In the genomic region with DNA sequence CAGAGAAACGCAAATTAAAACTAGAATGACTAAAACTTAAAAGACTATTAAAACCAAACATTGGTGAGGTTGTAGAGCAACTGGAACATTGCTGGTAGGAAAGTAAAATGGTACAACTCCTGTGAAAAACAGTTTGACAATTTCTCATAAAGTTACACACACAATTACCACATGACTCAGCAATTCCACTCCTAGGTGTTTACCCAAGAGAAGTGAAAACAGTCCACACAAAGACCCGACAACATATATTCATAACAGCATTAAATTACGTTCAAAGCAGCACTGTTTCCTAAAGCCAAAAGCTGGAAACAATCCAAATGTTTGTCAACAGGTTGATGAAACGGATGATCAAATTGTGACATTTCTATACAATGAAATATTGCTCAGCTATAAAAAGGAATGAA, we compare ENCODE assay signal across 28 cellular contexts. TPM values are rescaled to one million over a fixed set of nuclear protein-coding genes. Genes with fewer than 3 reads are reported as not detected.
DNase-seq lines count a peak whose midpoint lies in the region; ATAC-seq and TF ChIP-seq lines count a peak whose summit lies in the region.
"Had no signal": no experiment of that assay in that cellular context is flagged by ENCODE, and none has a peak within 500 bp of the region (broad histone marks: within the 10 kb centered on the region; RNA-seq: fewer than 3 reads in every experiment).

No MANE protein-coding gene starts in this region.

- no peaks in the 10 kb centered on the region for H3K36me3 ChIP-seq in breast epithelium
- H3K36me3 ChIP-seq: stomach, thyroid gland, vagina had no signal

- POLR2A ChIA-PET in MCF 10A (lab: Yijun Ruan, JAX), result interaction anchor here (0.7 kb wide), 1 partner anchor 1317 kb away, joined by 6 read pairs; no protein-coding TSS in a partner anchor

- H3K27ac Mint-ChIP-seq in MCF 10A (ENCODE audit: low read depth, unreplicated experiment), result no peak overlapping the region
- H3K27ac Mint-ChIP-seq: activated CD8-positive, alpha-beta memory T cell treated with anti-CD3 and anti-CD28 coated beads, Interleukin-2, amount 10 ng/mL, durations not matched to agents 7 days and 5 days; GM23338; HFFc6; mesothelial cell of epicardium had no signal

- no peak overlapping the region for H3K4me3 ChIP-seq in breast epithelium
- H3K4me3 ChIP-seq: GM23338, stomach, thyroid gland, vagina had no signal

- CTCF ChIA-PET in MCF 10A (lab: Yijun Ruan, JAX), result no interaction called here

- no TSS peak for BruUV-seq in MCF 10A (replicated peaks; lab: Mats Ljungman, UMichigan)

- DNase-seq in MCF 10A (ENCODE audit: unreplicated experiment) (peak; percentile 21), breast epithelium (ENCODE audit: low spot score in 2 of 2) (no peak), LoVo (ENCODE audit: low spot score) (peak; percentile 38), SHP77 treated with DMSO at 0.1 percent for 48 hours (lab: John Stamatoyannopoulos, UW) (peak; percentile 29), iris pigment epithelial cell (ENCODE audit: low read depth) (peak; percentile 14), foreskin keratinocyte (no peak), GM13976 (ENCODE audit: low spot score) (no peak)
- DNase-seq: activated CD4-positive, CD25-positive, alpha-beta regulatory T cell treated with anti-CD3 and anti-CD28 coated beads, Interleukin-2, amount 50 U/mL, for 72 hours; activated CD8-positive, alpha-beta memory T cell treated with anti-CD3 and anti-CD28 coated beads, Interleukin-2, amount 10 ng/mL, durations not matched to agents 7 days and 5 days; activated effector memory CD4-positive, alpha-beta T cell treated with Interleukin-2 at 50 U/mL for 16 hours; Caco-2; EL; glutamatergic neuron; HFFc6; naive thymus-derived CD4-positive, alpha-beta T cell; NCI-H2029 treated with DMSO at 0.1 percent for 48 hours; NCI-H2227 treated with DMSO at 0.1 percent for 48 hours; NCI-H69; nucleus accumbens; RPMI8226; stomach; thyroid gland had no signal

- in situ Hi-C loops in GM13976 (cut with MboI; ENCODE audit: low sequenced_read_pairs, unreplicated experiment), result no loop called here

- no peaks in the 10 kb centered on the region for H3K9me3 Mint-ChIP-seq in MCF 10A (ENCODE audit: unreplicated experiment)
- H3K9me3 Mint-ChIP-seq: GM23338; HFFc6; naive thymus-derived CD4-positive, alpha-beta T cell had no signal

- intact Hi-C loops in MCF 10A (cut with micrococcal nuclease) (no loop called here), breast epithelium (cut with DNase I; ENCODE audit: low total_unique reads) (no loop called here)

- no peak overlapping the region for H3K27ac ChIP-seq in breast epithelium
- H3K27ac ChIP-seq in foreskin keratinocyte, result no peak overlapping the region
- H3K27ac ChIP-seq: C4-2B, stomach, thyroid gland, vagina had no signal

- H3K27me3 Mint-ChIP-seq in MCF 10A (ENCODE audit: insufficient read depth, unreplicated experiment), result no peaks in the 10 kb centered on the region

- H3K9me3 ChIP-seq in breast epithelium, result no peaks in the 10 kb centered on the region
- H3K9me3 ChIP-seq: Caco-2, stomach, thyroid gland, vagina had no signal

- H3K4me1 ChIP-seq in breast epithelium (no peaks in the 10 kb centered on the region), foreskin keratinocyte (no peaks in the 10 kb centered on the region)
- H3K4me1 ChIP-seq: Caco-2, stomach, thyroid gland, vagina had no signal

- no peak for TF ChIP-seq POLR2A in breast epithelium (IDR thresholded peaks at IDR 0.05)

- no peaks in the 10 kb centered on the region for H3K36me3 Mint-ChIP-seq in MCF 10A (ENCODE audit: insufficient read depth, unreplicated experiment)
- H3K36me3 Mint-ChIP-seq: mesothelial cell of epicardium; naive thymus-derived CD4-positive, alpha-beta T cell had no signal

- no peak for ATAC-seq in foreskin keratinocyte
- ATAC-seq in HG02763 (IDR thresholded peaks at IDR 0.05; ENCODE audit: unreplicated experiment), result no peak
- ATAC-seq: activated CD8-positive, alpha-beta memory T cell treated with anti-CD3 and anti-CD28 coated beads, Interleukin-2, amount 10 ng/mL, durations not matched to agents 7 days and 5 days; GM23338; naive thymus-derived CD4-positive, alpha-beta T cell had no signal

- TF ChIP-seq CTCF in MCF 10A (IDR thresholded peaks at IDR 0.05; ENCODE audit: unreplicated experiment), result no peak
- no peak for TF ChIP-seq CTCF in breast epithelium (IDR thresholded peaks at IDR 0.05)
- no peak for TF ChIP-seq CTCF in foreskin keratinocyte (conservative IDR thresholded peaks at IDR 0.05)
- no peak for TF ChIP-seq CTCF in GM13976 (IDR thresholded peaks at IDR 0.05; ENCODE audit: borderline replicate concordance, control extremely low read depth, extremely low read depth, insufficient read depth, missing control alignments)

- H3K27me3 ChIP-seq in breast epithelium (no peaks in the 10 kb centered on the region), foreskin keratinocyte (no peaks in the 10 kb centered on the region)
- H3K27me3 ChIP-seq: stomach, thyroid gland, vagina had no signal

- no peak overlapping the region for H3K4me3 Mint-ChIP-seq in MCF 10A (ENCODE audit: unreplicated experiment)
- H3K4me3 Mint-ChIP-seq: activated CD8-positive, alpha-beta memory T cell treated with anti-CD3 and anti-CD28 coated beads, Interleukin-2, amount 10 ng/mL, durations not matched to agents 7 days and 5 days; GM23338; HFFc6; mesothelial cell of epicardium; naive thymus-derived CD4-positive, alpha-beta T cell had no signal

- H3K4me1 Mint-ChIP-seq in MCF 10A (ENCODE audit: insufficient read depth, unreplicated experiment), result no peaks in the 10 kb centered on the region
- H3K4me1 Mint-ChIP-seq: GM23338, mesothelial cell of epicardium had no signal

RNA-seq across cellular contexts. Expression of gene ALOX12, which starts 26.5 kb away (rescaled TPM):
- total RNA-seq in MCF 10A (2022), result not detected in 2 replicates
- total RNA-seq in breast epithelium, result not detected
- total RNA-seq in foreskin keratinocyte, result 0.28 and 0.34 TPM in 2 replicates
- 0.18 and 0.47 TPM in 2 replicates for polyA plus RNA-seq in foreskin keratinocyte
- total RNA-seq: activated CD8-positive, alpha-beta memory T cell treated with anti-CD3 and anti-CD28 coated beads, Interleukin-2, amount 10 ng/mL, durations not matched to agents 7 days and 5 days; Caco-2; HFFc6; pulmonary artery endothelial cell; thyroid gland had no signal

RNA-seq across cellular contexts. Expression of gene RNASEK, which starts 43.1 kb away (rescaled TPM):
- 155 and 209 TPM in 2 replicates for total RNA-seq in MCF 10A (2022)
- total RNA-seq in breast epithelium, result 100 to 1,000 TPM in 1 of 3 donors, 10 to 100 TPM in 2; 18.7 to 154 (median 93.4) TPM
- total RNA-seq in foreskin keratinocyte, result 152 and 162 TPM in 2 replicates
- 361 and 378 TPM in 2 replicates for polyA plus RNA-seq in foreskin keratinocyte

RNA-seq across cellular contexts. Expression of gene BCL6B, which starts 53.5 kb away (rescaled TPM):
- not detected in 2 replicates for total RNA-seq in MCF 10A (2022)
- total RNA-seq in breast epithelium, result 1 to 10 TPM; 1.4 to 5.9 (median 4.1) TPM
- total RNA-seq in foreskin keratinocyte, result 0.07 and 0.10 TPM in 2 replicates
- 0.06 TPM in 2 replicates for polyA plus RNA-seq in foreskin keratinocyte
- total RNA-seq: Caco-2, HFFc6, mesothelial cell of epicardium had no signal
- polyA plus RNA-seq: naive thymus-derived CD4-positive, alpha-beta T cell had no signal

Comparison
In these comparisons a context has a peak if more than half of its experiments do, and no peak if none do; other contexts are left out.
1. DNase-seq: peak in MCF 10A (single experiment), LoVo (single experiment), SHP77 treated with DMSO at 0.1 percent for 48 hours (single experiment) and iris pigment epithelial cell (single experiment); none in breast epithelium (0 of 2), foreskin keratinocyte (0 of 2) and GM13976 (single experiment).